In the genomic region with DNA sequence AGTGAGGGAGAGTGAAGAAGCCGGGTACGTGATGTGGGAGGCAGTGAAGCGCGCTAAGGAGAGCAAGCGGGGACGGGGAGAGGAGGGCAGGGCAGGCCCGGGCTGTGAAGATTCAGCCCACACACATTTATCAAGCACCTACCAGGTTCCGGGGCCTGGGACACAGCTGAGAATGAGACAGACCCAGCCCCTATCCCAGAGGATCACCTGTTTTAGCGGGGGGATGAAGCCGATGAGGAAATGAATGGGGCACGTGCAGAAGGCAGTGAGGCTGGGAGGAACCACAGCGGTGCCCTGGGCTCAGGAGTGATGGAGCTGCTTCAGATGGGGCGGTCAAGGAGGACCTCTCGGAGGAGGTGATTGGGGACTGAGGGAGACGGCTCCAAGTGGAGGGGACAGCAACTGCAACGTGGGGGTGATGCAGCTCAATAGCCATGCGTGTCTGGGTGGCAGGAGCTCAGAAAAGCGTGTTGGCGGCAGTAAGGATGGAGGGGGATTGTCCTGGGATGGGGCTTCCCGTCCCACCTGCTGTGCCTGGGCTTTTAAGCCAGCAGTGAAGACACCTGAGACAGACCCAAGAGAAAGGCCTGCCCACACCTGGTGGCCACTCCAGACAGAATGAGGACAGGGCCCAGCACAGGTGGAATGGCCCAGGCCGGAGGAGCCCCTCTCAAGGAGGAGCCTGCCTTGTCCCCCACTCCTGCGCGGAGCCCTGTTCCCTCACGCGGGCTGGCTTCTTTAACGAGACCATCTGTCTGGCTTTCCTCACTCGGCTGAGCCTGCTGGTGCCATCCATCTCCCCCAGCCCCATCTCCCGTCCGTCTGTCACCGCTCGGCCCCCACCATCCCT, we compare ENCODE assay signal across 20 cellular contexts.
DNase-seq lines count a peak whose midpoint lies in the region; ATAC-seq, FAIRE-seq and TF ChIP-seq lines count a peak whose summit lies in the region.
"Had no signal": no experiment of that assay in that cellular context is flagged by ENCODE, and none has a peak within 500 bp of the region (broad histone marks: within the 10 kb centered on the region; RNA-seq: fewer than 3 reads in every experiment).

No MANE protein-coding gene starts in this region.

- 69% methylated on average over 31 of the region's 31 CpGs for WGBS in A549 (ENCODE audit: missing lambda C conversion rate)

- no peak; a peak in 1 of 6 replicates for ATAC-seq in A549
- ATAC-seq: left ventricle myocardium superior had no signal

- DNase-seq in A549 (ENCODE audit: low read depth in 1 of 2, low spot score in 1 of 2) (no peak), CD14-positive monocyte (ENCODE audit: low spot score) (peak; percentile 44), WERI-Rb-1 (peak; percentile 29), mesenteric fat pad (ENCODE audit: low spot score) (peak; percentile 83), substantia nigra (lab: John Stamatoyannopoulos, UW) (no peak), AG08395 (ENCODE audit: low spot score) (no peak), SIG-M5 (lab: John Stamatoyannopoulos, UW) (no peak)
- no peak for DNase-seq in stimulated activated CD8-positive, alpha-beta memory T cell treated with anti-CD3 and anti-CD28 coated beads, Interleukin-4, amount 100 ng/mL, for 48 hours
- DNase-seq: activated CD4-positive, alpha-beta T cell treated with anti-CD3 and anti-CD28 coated beads, Interleukin-2, amount 50 U/mL, for 48 hours; activated T-cell treated with anti-CD3 and anti-CD28 coated beads, Interleukin-2, amount 50 U/mL, for 48 hours; AML-193; Calu3; effector CD4-positive, alpha-beta T cell; left ventricle myocardium superior; NCI-H1092; NCI-H774; RPMI8226; stimulated activated CD4-positive, alpha-beta T cell treated with anti-CD3 and anti-CD28 coated beads, Interleukin-2, amount 100 ng/mL, for 48 hours had no signal

- no peaks in the 10 kb centered on the region for H3K4me1 Mint-ChIP-seq in CD14-positive monocyte

- H3K27me3 Mint-ChIP-seq in CD14-positive monocyte (ENCODE audit: low read depth in 3 of 3) = peaks cover 19 to 38% (median 22%) of the 10 kb centered on the region in 3 donors

- no peak overlapping the region for H3K27ac ChIP-seq in A549
- H3K27ac ChIP-seq in WERI-Rb-1 = no peak overlapping the region
- H3K27ac ChIP-seq in substantia nigra (ENCODE audit: low read depth, low read length, poor library complexity, severe bottlenecking) = no peak overlapping the region
- H3K27ac ChIP-seq: cardiac muscle cell, ovary had no signal

- H3K9me3 ChIP-seq in A549 (no peaks in the 10 kb centered on the region; the same call in 2 of the 3 replicates), WERI-Rb-1 (ENCODE audit: severe bottlenecking) (no peaks in the 10 kb centered on the region)

- TF ChIP-seq RAD21 in A549 (conservative IDR thresholded peaks at IDR 0.05 in 1 of 2, IDR thresholded peaks at IDR 0.05 in 1 of 2) = no peak

- POLR2A ChIA-PET in A549 (lab: Yijun Ruan, JAX) = no interaction called here

- FAIRE-seq in A549 (lab: Jason Lieb, UNC) = no peak

- no peaks in the 10 kb centered on the region for H3K4me1 ChIP-seq in A549

- no peak overlapping the region for H3K4me3 ChIP-seq in A549
- H3K4me3 ChIP-seq in WERI-Rb-1 (ENCODE audit: low read depth, low read length) = no peak overlapping the region
- H3K4me3 ChIP-seq: cardiac muscle cell, ovary had no signal

- no peak overlapping the region for H3K27ac Mint-ChIP-seq in CD14-positive monocyte

- no peak overlapping the region for H3K4me2 ChIP-seq in A549

- H3K9me3 Mint-ChIP-seq in CD14-positive monocyte = peaks cover 0 to 8% (median 6%) of the 10 kb centered on the region in 7 donors

- H3K27me3 ChIP-seq in WERI-Rb-1 (ENCODE audit: insufficient read depth, low read depth, severe bottlenecking) = no peaks in the 10 kb centered on the region
- H3K27me3 ChIP-seq: cardiac muscle cell, ovary had no signal

- no peaks in the 10 kb centered on the region for H3K36me3 ChIP-seq in WERI-Rb-1
- H3K36me3 ChIP-seq: cardiac muscle cell, ovary had no signal

- TF ChIP-seq EP300 in A549 (IDR thresholded peaks at IDR 0.05) = no peak

- H3K36me3 Mint-ChIP-seq in CD14-positive monocyte = no peaks in the 10 kb centered on the region

- peak overlapping the region in 1 of 2 donors; percentile 30 for H3K4me3 Mint-ChIP-seq in CD14-positive monocyte

- intact Hi-C loops in CD14-positive monocyte (cut with micrococcal nuclease) = no loop called here

- no peak for TF ChIP-seq POLR2A in A549 (IDR thresholded peaks at IDR 0.05; ENCODE audit: low read length)

- TF ChIP-seq CTCF in A549 (IDR thresholded peaks at IDR 0.05) = no peak
- no peak for TF ChIP-seq CTCF in CD14-positive monocyte (IDR thresholded peaks at IDR 0.05)
- TF ChIP-seq CTCF in WERI-Rb-1 (IDR thresholded peaks at IDR 0.05; ENCODE audit: low read depth, low read length) = no peak

- CTCF ChIA-PET in A549 (lab: Yijun Ruan, JAX) = no interaction called here

TF ChIP-seq in A549, 52 proteins besides CTCF, POLR2A, EP300 and RAD21:
- TF ChIP-seq MAFK (IDR thresholded peaks at IDR 0.05; ENCODE audit: partially characterized antibody) (no peak), ZFP36 (IDR thresholded peaks at IDR 0.05; ENCODE audit: borderline replicate concordance, partially characterized antibody) (peak; percentile 34)

Comparison
In these comparisons a context has a peak if more than half of its experiments do, and no peak if none do; other contexts are left out.
1. DNase-seq: peak in CD14-positive monocyte (single experiment), WERI-Rb-1 (single experiment) and mesenteric fat pad (single experiment); none in A549 (0 of 2), stimulated activated CD8-positive, alpha-beta memory T cell treated with anti-CD3 and anti-CD28 coated beads, Interleukin-4, amount 100 ng/mL, for 48 hours (single experiment), substantia nigra (0 of 49), AG08395 (single experiment) and SIG-M5 (single experiment).